In genomic region chr5:74570250-74570649, GRCh38 we compare ENCODE assay signal across 31 cellular contexts.
"Had no signal": no experiment of that assay in that cellular context is flagged by ENCODE, and none has a peak within 500 bp of the region (broad histone marks: within the 10 kb centered on the region; RNA-seq: fewer than 3 reads in every experiment).

No MANE protein-coding gene starts in this region.

- H3K36me3 Mint-ChIP-seq: activated CD4-positive, alpha-beta memory T cell treated with anti-CD3 and anti-CD28 coated beads for 36 hours had no signal

- ATAC-seq: activated CD4-positive, CD25-positive, alpha-beta regulatory T cell treated with anti-CD3 and anti-CD28 coated beads, Interleukin-2, amount 50 U/mL, for 24 hours; gastroesophageal sphincter; left cardiac atrium; left ventricle myocardium superior; right lobe of liver had no signal

- H3K9me3 ChIP-seq: gastroesophageal sphincter, ovary, stomach, thyroid gland, upper lobe of left lung, vagina had no signal

- H3K4me1 ChIP-seq: gastroesophageal sphincter, right lobe of liver, upper lobe of left lung, vagina had no signal

- DNase-seq: activated CD4-positive, alpha-beta memory T cell treated with anti-CD3 and anti-CD28 coated beads for 36 hours; activated CD4-positive, alpha-beta T cell treated with anti-CD3 and anti-CD28 coated beads for 48 hours; activated CD8-positive, alpha-beta memory T cell treated with anti-CD3 and anti-CD28 coated beads, Interleukin-2, amount 50 U/mL, for 4 hours; activated naive CD4-positive, alpha-beta T cell treated with Interleukin-2 at 50 U/mL for 16 hours; activated T-cell treated with anti-CD3 and anti-CD28 coated beads, Interleukin-2, amount 50 U/mL, for 24 hours; amniotic stem cell; hippocampal formation; left cardiac atrium; left ventricle myocardium superior; naive B cell; nephron progenitor cell; ovary; right lobe of liver; stimulated activated CD4-positive, alpha-beta T cell treated with anti-CD3 and anti-CD28 coated beads, Interleukin-2, amount 100 ng/mL, for 48 hours; stomach; SW 1271; T-helper 9 cell; thyroid gland; upper lobe of left lung had no signal

- H3K4me1 Mint-ChIP-seq: central memory CD8-positive, alpha-beta T cell; naive B cell had no signal

- H3K36me3 ChIP-seq: gastroesophageal sphincter, ovary, right lobe of liver, stomach, thyroid gland, upper lobe of left lung, vagina had no signal

- H3K4me3 ChIP-seq: gastroesophageal sphincter, ovary, right lobe of liver, stomach, thyroid gland, upper lobe of left lung, vagina had no signal

- H3K27me3 Mint-ChIP-seq: activated CD4-positive, alpha-beta memory T cell treated with anti-CD3 and anti-CD28 coated beads for 36 hours; central memory CD8-positive, alpha-beta T cell; dendritic cell treated with granulocyte-macrophage colony-stimulating factor and Interleukin-4, amounts not matched to agents 40 ng/mL and 50 ng/mL, for 4 days; progenitor cell of endocrine pancreas had no signal

- H3K27me3 ChIP-seq: gastroesophageal sphincter, ovary, right lobe of liver, stomach, thyroid gland, upper lobe of left lung, vagina had no signal

- H3K27ac ChIP-seq: epithelial cell of prostate, gastroesophageal sphincter, ovary, right lobe of liver, stomach, thyroid gland, upper lobe of left lung, vagina, VCaP had no signal

- H3K9me3 Mint-ChIP-seq: central memory CD8-positive, alpha-beta T cell had no signal

- H3K27ac Mint-ChIP-seq: activated CD4-positive, alpha-beta memory T cell treated with anti-CD3 and anti-CD28 coated beads for 36 hours; activated T-cell treated with anti-CD3 and anti-CD28 coated beads, Interleukin-2, amount 50 U/mL, for 24 hours; dendritic cell treated with granulocyte-macrophage colony-stimulating factor and Interleukin-4, amounts not matched to agents 40 ng/mL and 50 ng/mL, for 4 days; endodermal cell; mesothelial cell of epicardium; naive B cell; nephron progenitor cell; progenitor cell of endocrine pancreas; T-helper 1 cell treated with Interleukin-12 subunit alpha and Interleukin-12 subunit beta and Interleukin-4 antibody, amounts not matched to agents 30 μg/mL and 1 μg/mL, for 36 hours had no signal

- H3K4me3 Mint-ChIP-seq: activated CD4-positive, alpha-beta memory T cell treated with anti-CD3 and anti-CD28 coated beads for 36 hours; activated T-cell treated with anti-CD3 and anti-CD28 coated beads, Interleukin-2, amount 50 U/mL, for 24 hours; central memory CD8-positive, alpha-beta T cell; dendritic cell treated with granulocyte-macrophage colony-stimulating factor and Interleukin-4, amounts not matched to agents 40 ng/mL and 50 ng/mL, for 4 days; endodermal cell; mesothelial cell of epicardium; naive B cell; nephron progenitor cell; T-helper 1 cell treated with Interleukin-12 subunit alpha and Interleukin-12 subunit beta and Interleukin-4 antibody, amounts not matched to agents 30 μg/mL and 1 μg/mL, for 36 hours had no signal

- FAIRE-seq: TTC549 had no signal
